In genomic region chr17:58417300-58418092, GRCh38 we compare ENCODE assay signal across 8 cellular contexts. TPM values are rescaled to one million over a fixed set of nuclear protein-coding genes. Genes with fewer than 3 reads are reported as not detected.
DNase-seq lines count a peak whose midpoint lies in the region; ATAC-seq and TF ChIP-seq lines count a peak whose summit lies in the region.

Gene RNF43 (minus strand): TSS chr17:58417534. CDS start chr17:58415577, 1,957 bp downstream.

- TF ChIP-seq CTCF in BJ (IDR thresholded peaks at IDR 0.05; ENCODE audit: insufficient read depth, low read depth, low read length) (peak; percentile 93), coronary artery (IDR thresholded peaks at IDR 0.05) (peak; percentile 52)

- DNase-seq in BJ (ENCODE audit: low read depth) (peak; percentile 41), NCI-H345 treated with DMSO at 0.1 percent for 48 hours (lab: John Stamatoyannopoulos, UW; ENCODE audit: unreplicated experiment) (peak; percentile 91), coronary artery (ENCODE audit: low spot score) (peak; percentile 80), kidney tubule cell (ENCODE audit: low spot score) (peak; percentile 98)
- DNase-seq in activated CD4-positive, alpha-beta T cell treated with anti-CD3 and anti-CD28 coated beads for 24 hours (ENCODE audit: low read depth in 2 of 2): peak; percentile 74 to 78
- DNase-seq in stimulated activated CD4-positive, alpha-beta T cell treated with anti-CD3 and anti-CD28 coated beads, Interleukin-1b, Interleukin-23, amount 100 ng/mL, for 4 hours (ENCODE audit: low read depth in 2 of 2): peak; percentile 69 to 83

- H3K36me3 ChIP-seq in BJ (ENCODE audit: control insufficient read depth, insufficient read depth, low read length): no peaks in the 10 kb centered on the region

- CTCF ChIA-PET in BJ (lab: Yijun Ruan, JAX): interaction anchor here (0.6 to 6.1 kb wide), 32 partner anchors 9 to 1273 kb away, joined by 3 to 95 read pairs (median 4); partner anchors contain the start of gene SUPT4H1

- peak within 1 kb of the TSS in 1 of 2 donors; percentile 26 for H3K27ac ChIP-seq in coronary artery

- peak; percentile 51 for TF ChIP-seq POLR2A in GM19193 (IDR thresholded peaks at IDR 0.05; ENCODE audit: extremely low read depth, insufficient read depth, insufficient read length)

- peaks cover 2% of the 10 kb centered on the region; the same call in 1 of the 2 replicates for H3K27me3 ChIP-seq in BJ (ENCODE audit: control insufficient read depth, insufficient read depth, low read length)

- POLR2A ChIA-PET in BJ (lab: Charles Lee): interaction anchor here (0.8 kb wide), 1 partner anchor 100 kb away, joined by 3 read pairs; no protein-coding TSS in a partner anchor

- H3K4me3 ChIP-seq in BJ (ENCODE audit: low read depth, low read length): peak within 1 kb of the TSS; percentile 31; the same call in 1 of the 2 replicates
- peak within 1 kb of the TSS; percentile 66 for H3K4me3 ChIP-seq in coronary artery

- ATAC-seq in HG03378 (IDR thresholded peaks at IDR 0.05; ENCODE audit: unreplicated experiment): peak; percentile 83

RNA-seq across cellular contexts. Expression of gene RNF43, which starts in this region (rescaled TPM):
- not detected in 2 replicates for polyA plus RNA-seq in BJ (2011; rRNA removed)
- polyA minus RNA-seq in BJ (2011; rRNA and poly(A)+ RNA removed): not detected in 2 replicates

Comparison
In these comparisons a context has a peak if more than half of its experiments do, and no peak if none do; other contexts are left out.
1. Peak in DNase-seq and H3K4me3 ChIP-seq in BJ; RNA of the gene not detected or under 1 TPM.
2. DNase-seq: peak in every context shown above with its lines; median percentile 98 in kidney tubule cell; 91 in NCI-H345 treated with DMSO at 0.1 percent for 48 hours; 80 in coronary artery; 76 in activated CD4-positive, alpha-beta T cell treated with anti-CD3 and anti-CD28 coated beads for 24 hours; 76 in stimulated activated CD4-positive, alpha-beta T cell treated with anti-CD3 and anti-CD28 coated beads, Interleukin-1b, Interleukin-23, amount 100 ng/mL, for 4 hours; 41 in BJ.